ENCODE assay signal across 20 cellular contexts in the genomic region with DNA sequence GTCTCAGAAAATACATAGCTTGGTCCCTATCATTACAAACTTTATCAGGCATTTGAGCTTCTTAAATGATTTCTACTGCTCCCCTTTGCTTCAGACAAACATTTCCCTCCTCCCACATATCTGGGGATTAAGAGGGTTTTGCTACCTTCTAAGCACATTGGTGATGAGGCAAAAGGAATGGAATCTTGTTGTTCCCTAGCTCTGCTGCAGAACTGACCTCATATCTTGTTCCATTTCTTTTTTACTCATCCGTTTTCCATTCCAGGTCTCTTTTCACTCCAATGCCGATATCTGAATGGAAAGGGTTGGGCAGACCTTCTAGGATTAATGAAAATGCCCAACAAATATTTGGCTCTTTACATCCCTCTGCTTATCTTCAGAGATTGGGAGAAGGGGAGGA.
DNase-seq lines count a peak whose midpoint lies in the region; ATAC-seq and TF ChIP-seq lines count a peak whose summit lies in the region.
"Had no signal": no experiment of that assay in that cellular context is flagged by ENCODE, and none has a peak within 500 bp of the region (broad histone marks: within the 10 kb centered on the region; RNA-seq: fewer than 3 reads in every experiment).

No MANE protein-coding gene starts in this region.

- H3K27ac ChIP-seq in SJCRH30 = peak overlapping the region; percentile 10; the same call in 1 of the 2 replicates
- H3K27ac ChIP-seq: right lobe of liver, WERI-Rb-1 had no signal

- H3K4me1 Mint-ChIP-seq in Caco-2 (ENCODE audit: low read depth, unreplicated experiment) = peaks cover 19% of the 10 kb centered on the region
- H3K4me1 Mint-ChIP-seq in naive thymus-derived CD8-positive, alpha-beta T cell = no peaks in the 10 kb centered on the region
- H3K4me1 Mint-ChIP-seq: CD4-positive, alpha-beta memory T cell; T-cell had no signal

- H3K9me3 Mint-ChIP-seq in Caco-2 (ENCODE audit: unreplicated experiment) = peaks cover 10% of the 10 kb centered on the region
- peaks cover 0 to 6% (median 0%) of the 10 kb centered on the region in 9 donors for H3K9me3 Mint-ChIP-seq in naive thymus-derived CD8-positive, alpha-beta T cell
- H3K9me3 Mint-ChIP-seq: natural killer cell treated with Interleukin-12 subunit alpha and Interleukin-12 subunit beta and Interleukin-15 and Interleukin-18, amount 100 ng/mL, for 72 hours; T-cell had no signal

- intact Hi-C loops in Caco-2 (cut with micrococcal nuclease; ENCODE audit: unreplicated experiment) = loop anchor here (1.0 kb wide), 1 partner anchor 12 kb away; no protein-coding TSS in a partner anchor

- H3K4me1 ChIP-seq in Caco-2 (peaks cover 21% of the 10 kb centered on the region), SJCRH30 (peaks cover 18% of the 10 kb centered on the region)
- H3K4me1 ChIP-seq: right lobe of liver had no signal

- BruUV-seq in Caco-2 (replicated peaks; lab: Mats Ljungman, UMichigan) = no TSS peak

- H3K27me3 ChIP-seq in Caco-2 (replicated peaks; ENCODE audit: control insufficient read depth, insufficient read depth, low read length) (no peaks in the 10 kb centered on the region), SJCRH30 (no peaks in the 10 kb centered on the region)
- H3K27me3 ChIP-seq: right lobe of liver had no signal

- TF ChIP-seq CTCF in Caco-2 (IDR thresholded peaks at IDR 0.05; ENCODE audit: insufficient read depth in 1 of 2, low read depth in 1 of 2, low read length in 1 of 2, severe bottlenecking in 1 of 2, unreplicated experiment in 1 of 2) (no peak), fibroblast of the aortic adventitia (IDR thresholded peaks at IDR 0.05; ENCODE audit: insufficient read depth, low read length) (no peak), omental fat pad (IDR thresholded peaks at IDR 0.05) (no peak)

- peak overlapping the region; percentile 79 for H3K27ac Mint-ChIP-seq in Caco-2 (ENCODE audit: unreplicated experiment)
- H3K27ac Mint-ChIP-seq in naive thymus-derived CD8-positive, alpha-beta T cell = no peak overlapping the region
- H3K27ac Mint-ChIP-seq: CD4-positive, alpha-beta memory T cell; natural killer cell treated with Interleukin-12 subunit alpha and Interleukin-12 subunit beta and Interleukin-15 and Interleukin-18, amount 100 ng/mL, for 72 hours; T-cell had no signal

- H3K9me3 ChIP-seq in Caco-2 = no peaks in the 10 kb centered on the region
- H3K9me3 ChIP-seq in SJCRH30 (replicated peaks) = no peaks in the 10 kb centered on the region
- H3K9me3 ChIP-seq: right lobe of liver had no signal

- peak; percentile 90 for ATAC-seq in omental fat pad (ENCODE audit: low FRiP score)
- ATAC-seq in GM21515 (IDR thresholded peaks at IDR 0.05; ENCODE audit: unreplicated experiment) = no peak
- ATAC-seq in HG02763 (IDR thresholded peaks at IDR 0.05; ENCODE audit: unreplicated experiment) = no peak
- ATAC-seq in naive thymus-derived CD8-positive, alpha-beta T cell = no peak
- ATAC-seq: HepG2; left ventricle myocardium superior; natural killer cell treated with Interleukin-12 subunit alpha and Interleukin-12 subunit beta and Interleukin-15 and Interleukin-18, amount 100 ng/mL, for 72 hours; right lobe of liver; T-cell had no signal

- peak in 1 of 2 experiments; percentile 38 for DNase-seq in Caco-2
- peak; percentile 29 to 62 for DNase-seq in SJCRH30
- DNase-seq in fibroblast of the aortic adventitia (ENCODE audit: low read depth) = peak; percentile 12
- DNase-seq in omental fat pad (ENCODE audit: low spot score) = no peak
- DNase-seq in activated CD8-positive, alpha-beta memory T cell treated with anti-CD3 and anti-CD28 coated beads for 24 hours = no peak
- DNase-seq in naive thymus-derived CD8-positive, alpha-beta T cell = no peak
- DNase-seq: activated effector memory CD4-positive, alpha-beta T cell treated with Interleukin-2 at 50 U/mL for 16 hours; CD4-positive, alpha-beta memory T cell; left ventricle myocardium superior; NCI-H2081; NCI-H748 treated with DMSO at 0.1 percent for 48 hours; right lobe of liver; RPMI8226; stimulated activated CD4-positive, alpha-beta T cell treated with anti-CD3 and anti-CD28 coated beads, Interleukin-4, amount 100 ng/mL, for 24 hours; T-cell; WERI-Rb-1 had no signal

- no peaks in the 10 kb centered on the region for H3K27me3 Mint-ChIP-seq in Caco-2 (ENCODE audit: insufficient read depth, unreplicated experiment)
- no peaks in the 10 kb centered on the region for H3K27me3 Mint-ChIP-seq in naive thymus-derived CD8-positive, alpha-beta T cell
- H3K27me3 Mint-ChIP-seq: CD4-positive, alpha-beta memory T cell; natural killer cell treated with Interleukin-12 subunit alpha and Interleukin-12 subunit beta and Interleukin-15 and Interleukin-18, amount 100 ng/mL, for 72 hours; T-cell had no signal

- H3K4me3 ChIP-seq in Caco-2 (ENCODE audit: low read depth, low read length) (no peak overlapping the region), SJCRH30 (no peak overlapping the region), fibroblast of the aortic adventitia (ENCODE audit: low read depth, low read length) (no peak overlapping the region)
- H3K4me3 ChIP-seq: right lobe of liver had no signal

- POLR2A ChIA-PET in Caco-2 (lab: Charles Lee) = no interaction called here
- POLR2A ChIA-PET in naive thymus-derived CD8-positive, alpha-beta T cell (lab: Charles Lee) = no interaction called here

- peak overlapping the region; percentile 20 for H3K4me3 Mint-ChIP-seq in Caco-2 (ENCODE audit: unreplicated experiment)
- H3K4me3 Mint-ChIP-seq in naive thymus-derived CD8-positive, alpha-beta T cell = no peak overlapping the region
- H3K4me3 Mint-ChIP-seq: CD4-positive, alpha-beta memory T cell; natural killer cell treated with Interleukin-12 subunit alpha and Interleukin-12 subunit beta and Interleukin-15 and Interleukin-18, amount 100 ng/mL, for 72 hours; T-cell had no signal

- CTCF ChIA-PET in Caco-2 (lab: Charles Lee) = interaction anchor here (1.3 kb wide), 1 partner anchor 12 kb away, joined by 3 read pairs; no protein-coding TSS in a partner anchor

- H3K36me3 ChIP-seq in Caco-2 (ENCODE audit: control insufficient read depth, insufficient read depth, low read length) (no peaks in the 10 kb centered on the region), SJCRH30 (no peaks in the 10 kb centered on the region)
- H3K36me3 ChIP-seq: right lobe of liver, WERI-Rb-1 had no signal

- no peaks in the 10 kb centered on the region for H3K36me3 Mint-ChIP-seq in Caco-2 (ENCODE audit: insufficient read depth, unreplicated experiment)
- H3K36me3 Mint-ChIP-seq in naive thymus-derived CD8-positive, alpha-beta T cell = no peaks in the 10 kb centered on the region
- H3K36me3 Mint-ChIP-seq: CD4-positive, alpha-beta memory T cell; natural killer cell treated with Interleukin-12 subunit alpha and Interleukin-12 subunit beta and Interleukin-15 and Interleukin-18, amount 100 ng/mL, for 72 hours; T-cell had no signal

Comparison
In these comparisons a context has a peak if more than half of its experiments do, and no peak if none do; other contexts are left out.
1. DNase-seq: peak in SJCRH30 (2 of 2) and fibroblast of the aortic adventitia (single experiment); none in omental fat pad (single experiment), activated CD8-positive, alpha-beta memory T cell treated with anti-CD3 and anti-CD28 coated beads for 24 hours (single experiment) and naive thymus-derived CD8-positive, alpha-beta T cell (0 of 10).